8 cellular contexts compared by ENCODE assay signal in the genomic region with DNA sequence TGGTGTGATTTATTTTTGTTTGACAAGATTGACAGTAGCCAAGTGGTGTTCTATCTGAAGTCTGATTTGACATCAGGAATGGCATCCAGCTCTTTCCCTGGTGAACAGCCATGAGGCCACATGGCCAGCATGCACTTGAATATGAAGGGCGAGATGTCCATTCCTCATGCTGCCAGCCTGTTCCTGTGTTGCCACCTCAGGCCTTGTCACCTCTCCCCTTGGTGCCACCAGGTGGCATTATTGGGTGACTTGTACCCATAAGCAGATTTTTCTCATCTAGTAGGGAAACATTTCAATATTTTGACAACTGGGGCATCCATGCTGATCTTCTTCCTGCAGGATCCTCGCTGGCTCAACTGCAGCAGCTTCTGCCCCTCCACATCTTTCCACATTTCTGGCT.
DNase-seq lines count a peak whose midpoint lies in the region; ATAC-seq and TF ChIP-seq lines count a peak whose summit lies in the region.

No MANE protein-coding gene starts in this region.

- H3K79me2 ChIP-seq in trophoblast cell (ENCODE audit: control insufficient read depth, insufficient read depth, low read length, poor library complexity): no peaks in the 10 kb centered on the region

- H3K4me1 ChIP-seq in trophoblast cell (ENCODE audit: control insufficient read depth in 1 of 2, insufficient read depth in 2 of 2, low read length in 2 of 2): no peaks in the 10 kb centered on the region
- H3K4me1 ChIP-seq in gastroesophageal sphincter: no peaks in the 10 kb centered on the region
- H3K4me1 ChIP-seq in ovary (ENCODE audit: insufficient read depth): no peaks in the 10 kb centered on the region

- H2AK5ac ChIP-seq in trophoblast cell (ENCODE audit: low read length): no peak overlapping the region

- ATAC-seq in HG03565 (IDR thresholded peaks at IDR 0.05; ENCODE audit: unreplicated experiment) (no peak), gastroesophageal sphincter (no peak)

- no peak overlapping the region for H3K14ac ChIP-seq in trophoblast cell (ENCODE audit: low read length)

- peak in 1 of 4 experiments; percentile 20 for TF ChIP-seq CTCF in gastroesophageal sphincter (IDR thresholded peaks at IDR 0.05)
- no peak for TF ChIP-seq CTCF in ovary (IDR thresholded peaks at IDR 0.05)

- no peak overlapping the region for H2BK12ac ChIP-seq in trophoblast cell (ENCODE audit: low read length)

- no peak overlapping the region for H4K8ac ChIP-seq in trophoblast cell (ENCODE audit: low read depth, low read length)

- H3K23ac ChIP-seq in trophoblast cell (ENCODE audit: low read length): no peak overlapping the region

- H2BK120ac ChIP-seq in trophoblast cell (ENCODE audit: insufficient read depth, low read length, poor library complexity): no peak overlapping the region

- H3K27ac ChIP-seq in trophoblast cell (ENCODE audit: low read depth, low read length): no peak overlapping the region
- no peak overlapping the region for H3K27ac ChIP-seq in gastroesophageal sphincter
- H3K27ac ChIP-seq in ovary: no peak overlapping the region

- H3K4ac ChIP-seq in trophoblast cell (ENCODE audit: low read depth, low read length): no peak overlapping the region

- WGBS in trophoblast cell (ENCODE audit: extremely low coverage, insufficient coverage, insufficient read length): no CpG with 5 or more reads among the region's 2 CpGs
- 78% methylated on average over 2 of the region's 2 CpGs; no CpG with 5 or more reads in 1 of the 2 donors for WGBS in gastroesophageal sphincter (ENCODE audit: low coverage in 1 of 2), 2 donors
- WGBS in ovary, 3 donors: 69 to 76% (median 74%) methylated on average over 2 of the region's 2 CpGs

- no peak for TF ChIP-seq EP300 in gastroesophageal sphincter (IDR thresholded peaks at IDR 0.05)
- TF ChIP-seq EP300 in ovary (IDR thresholded peaks at IDR 0.05): no peak

- no peak overlapping the region for H2BK5ac ChIP-seq in trophoblast cell (ENCODE audit: low read depth, low read length, poor library complexity)

- H3K36me3 ChIP-seq in trophoblast cell (ENCODE audit: control insufficient read depth in 1 of 2, insufficient read depth in 2 of 2, low read length in 2 of 2) (no peaks in the 10 kb centered on the region), gastroesophageal sphincter (no peaks in the 10 kb centered on the region), ovary (no peaks in the 10 kb centered on the region)

- no peak overlapping the region for H4K12ac ChIP-seq in trophoblast cell (ENCODE audit: low read depth, low read length)

- no peak overlapping the region for H3K4me2 ChIP-seq in trophoblast cell (ENCODE audit: low read length)

- no peak overlapping the region for H4K91ac ChIP-seq in trophoblast cell (ENCODE audit: low read depth, low read length)

- intact Hi-C loops in ovary (cut with DNase I): no loop called here

- H3K9me3 ChIP-seq in trophoblast cell (ENCODE audit: insufficient read depth, low read depth, low read length): no peaks in the 10 kb centered on the region
- H3K9me3 ChIP-seq in gastroesophageal sphincter: no peaks in the 10 kb centered on the region
- no peaks in the 10 kb centered on the region for H3K9me3 ChIP-seq in ovary

- DNase-seq in NOMO-1 treated with DMSO at 0.1 percent for 48 hours (lab: John Stamatoyannopoulos, UW; ENCODE audit: unreplicated experiment) (peak; percentile 21), NOMO-1 treated with dmso at 0.1 percent for 144 hours (lab: John Stamatoyannopoulos, UW; ENCODE audit: unreplicated experiment) (no peak), NCI-H1417 treated with DMSO at 0.1 percent for 48 hours (lab: John Stamatoyannopoulos, UW) (peak; percentile 54), astrocyte of the hippocampus (ENCODE audit: low read depth, low spot score) (peak; percentile 11), trophoblast cell (no peak), ovary (no peak)

- no peak overlapping the region for H3K18ac ChIP-seq in trophoblast cell (ENCODE audit: low read length)

- TF ChIP-seq POLR2A in gastroesophageal sphincter (IDR thresholded peaks at IDR 0.05) (no peak), ovary (IDR thresholded peaks at IDR 0.05) (no peak)

- H3K4me3 ChIP-seq in trophoblast cell (ENCODE audit: low read depth, low read length) (peak overlapping the region; percentile 28), gastroesophageal sphincter (no peak overlapping the region), ovary (no peak overlapping the region)

- H2AFZ ChIP-seq in trophoblast cell (ENCODE audit: insufficient read depth, low read length, poor library complexity): no peak overlapping the region

- no peak overlapping the region for H3K9ac ChIP-seq in trophoblast cell (ENCODE audit: low read length)

- H3K27me3 ChIP-seq in trophoblast cell (ENCODE audit: insufficient read depth, low read length) (no peaks in the 10 kb centered on the region), gastroesophageal sphincter (no peaks in the 10 kb centered on the region), ovary (no peaks in the 10 kb centered on the region)

- no peaks in the 10 kb centered on the region for H3K79me1 ChIP-seq in trophoblast cell (ENCODE audit: low read length)

Comparison
In these comparisons a context has a peak if more than half of its experiments do, and no peak if none do; other contexts are left out.
1. DNase-seq: peak in NOMO-1 treated with DMSO at 0.1 percent for 48 hours (single experiment), NCI-H1417 treated with DMSO at 0.1 percent for 48 hours (single experiment) and astrocyte of the hippocampus (single experiment); none in NOMO-1 treated with dmso at 0.1 percent for 144 hours (single experiment), trophoblast cell (0 of 2) and ovary (0 of 5).